In genomic region chr22:45997077-45997774, GRCh38 we compare ENCODE assay signal across 9 cellular contexts. TPM values are rescaled to one million over a fixed set of nuclear protein-coding genes. Genes with fewer than 3 reads are reported as not detected.
A peak's percentile ranks its signal among the peaks of the same experiment; 100 is the strongest.
DNase-seq lines count a peak whose midpoint lies in the region; ATAC-seq and TF ChIP-seq lines count a peak whose summit lies in the region.
"Had no signal": no experiment of that assay in that cellular context is flagged by ENCODE, and none has a peak within 500 bp of the region (broad histone marks: within the 10 kb centered on the region; RNA-seq: fewer than 3 reads in every experiment).

No MANE protein-coding gene starts in this region.

- H3K4me2 ChIP-seq in skeletal muscle satellite cell (ENCODE audit: low read length): peak overlapping the region; percentile 88

- H3K4me3 ChIP-seq in body of pancreas (no peak overlapping the region), skeletal muscle satellite cell (ENCODE audit: low read length) (peak overlapping the region; percentile 65)

- intact Hi-C loops in body of pancreas (cut with DNase I): loop anchor here (5.0 to 10.0 kb wide), 2 partner anchors 320 to 548 kb away; no protein-coding TSS in a partner anchor

- DNase-seq in GDM1 (lab: John Stamatoyannopoulos, UW): peak; percentile 81
- DNase-seq in NCI-H446 (lab: John Stamatoyannopoulos, UW): peak; percentile 28 to 84
- peak; percentile 65 to 87 (median 76) for DNase-seq in body of pancreas
- DNase-seq in iPS-NIHi7 (ENCODE audit: extremely low spot score): peak; percentile 51

- WGBS in body of pancreas, 2 donors: 32 to 34% methylated on average over 8 to 16 of the region's 16 CpGs

- TF ChIP-seq CTCF in body of pancreas (IDR thresholded peaks at IDR 0.05): no peak

- ATAC-seq in body of pancreas (peak; percentile 70), HG03135 (IDR thresholded peaks at IDR 0.05; ENCODE audit: unreplicated experiment) (no peak), HG02610 (IDR thresholded peaks at IDR 0.05; ENCODE audit: unreplicated experiment) (no peak), GM21390 (IDR thresholded peaks at IDR 0.05; ENCODE audit: unreplicated experiment) (no peak)

- H3K9me3 ChIP-seq in body of pancreas: no peaks in the 10 kb centered on the region
- H3K9me3 ChIP-seq in skeletal muscle satellite cell (replicated peaks; ENCODE audit: low read length): no peaks in the 10 kb centered on the region

- H3K27me3 ChIP-seq in body of pancreas: no peaks in the 10 kb centered on the region
- no peaks in the 10 kb centered on the region for H3K27me3 ChIP-seq in skeletal muscle satellite cell (ENCODE audit: control insufficient read depth, insufficient read depth, low read length)

- peaks cover 24% of the 10 kb centered on the region for H3K4me1 ChIP-seq in body of pancreas
- H3K4me1 ChIP-seq in skeletal muscle satellite cell (ENCODE audit: control insufficient read depth, insufficient read depth, low read length): peaks cover 66% of the 10 kb centered on the region

- H3K36me3 ChIP-seq in body of pancreas (replicated peaks in 1 of 2; ENCODE audit: insufficient read depth in 1 of 2, low read depth in 2 of 2) (no peaks in the 10 kb centered on the region), skeletal muscle satellite cell (ENCODE audit: insufficient read depth, low read length) (no peaks in the 10 kb centered on the region)

- TF ChIP-seq POLR2A in body of pancreas (IDR thresholded peaks at IDR 0.05): peak in 1 of 3 donors; percentile 3

- peak overlapping the region; percentile 86 for H3K9ac ChIP-seq in skeletal muscle satellite cell (ENCODE audit: low read depth, low read length)

- H3K27ac ChIP-seq in body of pancreas: peak overlapping the region in 3 of 4 donors; percentile 34 to 73 (median 72)

RNA-seq across cellular contexts. Expression of gene WNT7B, which starts 20.3 kb away (rescaled TPM):
- 1 to 10 TPM in 1 of 2 donors, not detected in 1; 2.1 TPM for total RNA-seq in body of pancreas
- not detected in 2 replicates for total RNA-seq in skeletal muscle satellite cell (2012; rRNA removed)
- total RNA-seq: NCI-H460 had no signal
